Comparison of ENCODE assay signal across 3 cellular contexts in the genomic region with DNA sequence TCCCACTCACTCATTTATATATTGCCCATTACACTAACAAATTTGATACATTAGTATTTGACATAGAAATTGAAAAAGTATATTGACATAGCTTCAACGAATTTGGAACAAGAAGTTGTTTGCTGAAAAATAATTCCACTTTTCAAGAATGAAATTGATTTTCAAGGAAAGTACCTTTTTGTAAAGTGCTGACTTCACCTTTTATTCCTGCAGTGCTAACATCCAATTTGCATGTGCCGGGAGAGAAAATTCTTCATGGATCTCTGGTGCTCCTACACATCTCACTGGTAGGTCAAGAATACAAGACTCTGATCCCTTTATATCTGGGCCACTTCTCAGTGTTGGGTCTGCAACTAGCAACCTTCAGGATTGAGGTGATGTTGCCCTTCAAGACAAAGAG.
A peak's percentile ranks its signal among the peaks of the same experiment; 100 is the strongest.
TF ChIP-seq lines count a peak whose summit lies in the region.

No MANE protein-coding gene starts in this region.

TF ChIP-seq in A549, 52 proteins besides CTCF, POLR2A, EP300 and RAD21:
- TF ChIP-seq EHMT2 (IDR thresholded peaks at IDR 0.05; ENCODE audit: low read depth) (no peak), MAFK (IDR thresholded peaks at IDR 0.05; ENCODE audit: partially characterized antibody) (peak; percentile 67)

TF ChIP-seq in GM23338, 12 proteins besides CTCF, POLR2A, EP300 and RAD21:
- no peak for TF ChIP-seq ZNF114 (CRISPR knock-in tag; IDR thresholded peaks at IDR 0.05)
- TF ChIP-seq STAT1 (IDR thresholded peaks at IDR 0.05; ENCODE audit: unreplicated experiment): no peak
- TF ChIP-seq ZNF331 (CRISPR knock-in tag; IDR thresholded peaks at IDR 0.05; ENCODE audit: low read depth): no peak

TF ChIP-seq in K562, 482 proteins besides CTCF, POLR2A, EP300 and RAD21:
- TF ChIP-seq, protein P1, sequence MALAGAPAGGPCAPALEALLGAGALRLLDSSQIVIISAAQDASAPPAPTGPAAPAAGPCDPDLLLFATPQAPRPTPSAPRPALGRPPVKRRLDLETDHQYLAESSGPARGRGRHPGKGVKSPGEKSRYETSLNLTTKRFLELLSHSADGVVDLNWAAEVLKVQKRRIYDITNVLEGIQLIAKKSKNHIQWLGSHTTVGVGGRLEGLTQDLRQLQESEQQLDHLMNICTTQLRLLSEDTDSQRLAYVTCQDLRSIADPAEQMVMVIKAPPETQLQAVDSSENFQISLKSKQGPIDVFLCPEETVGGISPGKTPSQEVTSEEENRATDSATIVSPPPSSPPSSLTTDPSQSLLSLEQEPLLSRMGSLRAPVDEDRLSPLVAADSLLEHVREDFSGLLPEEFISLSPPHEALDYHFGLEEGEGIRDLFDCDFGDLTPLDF (CRISPR knock-in tag; IDR thresholded peaks at IDR 0.05): no peak
- TF ChIP-seq ZNF316 (IDR thresholded peaks at IDR 0.05): peak; percentile 63; the same call in 1 of the 2 replicates
- no peak for TF ChIP-seq CHAMP1 (IDR thresholded peaks at IDR 0.05)
- peak; percentile 33; the same call in 1 of the 2 replicates for TF ChIP-seq C11orf30 (IDR thresholded peaks at IDR 0.05; ENCODE audit: low read depth)
- TF ChIP-seq, protein P2, sequence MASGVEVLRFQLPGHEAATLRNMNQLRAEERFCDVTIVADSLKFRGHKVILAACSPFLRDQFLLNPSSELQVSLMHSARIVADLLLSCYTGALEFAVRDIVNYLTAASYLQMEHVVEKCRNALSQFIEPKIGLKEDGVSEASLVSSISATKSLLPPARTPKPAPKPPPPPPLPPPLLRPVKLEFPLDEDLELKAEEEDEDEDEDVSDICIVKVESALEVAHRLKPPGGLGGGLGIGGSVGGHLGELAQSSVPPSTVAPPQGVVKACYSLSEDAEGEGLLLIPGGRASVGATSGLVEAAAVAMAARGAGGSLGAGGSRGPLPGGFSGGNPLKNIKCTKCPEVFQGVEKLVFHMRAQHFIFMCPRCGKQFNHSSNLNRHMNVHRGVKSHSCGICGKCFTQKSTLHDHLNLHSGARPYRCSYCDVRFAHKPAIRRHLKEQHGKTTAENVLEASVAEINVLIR (CRISPR knock-in tag; IDR thresholded peaks at IDR 0.05): no peak
- TF ChIP-seq CREM (IDR thresholded peaks at IDR 0.05; ENCODE audit: low read depth): no peak
